In the genomic region with DNA sequence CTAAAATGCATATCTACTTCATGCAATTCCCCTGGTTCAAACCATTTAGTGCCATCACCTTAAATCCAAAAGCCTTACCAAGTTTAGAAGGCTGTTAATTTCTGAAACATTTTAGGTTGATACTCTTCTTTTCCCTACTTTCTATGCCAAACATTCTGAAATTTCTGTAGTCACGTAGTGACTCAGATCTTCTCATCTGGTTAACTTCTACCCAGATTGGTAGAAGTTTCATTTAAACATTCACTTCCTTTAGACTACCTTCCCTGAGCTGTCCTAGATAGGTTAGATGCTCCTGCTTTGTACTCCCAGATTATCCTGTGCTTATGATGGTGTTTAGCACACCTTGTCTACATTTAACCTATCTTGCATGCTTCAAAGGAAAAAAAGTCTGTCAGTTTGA, we compare ENCODE assay signal across 1 cellular context.
TF ChIP-seq lines count a peak whose summit lies in the region.

No MANE protein-coding gene starts in this region.

TF ChIP-seq in GM12891, 5 proteins besides CTCF, POLR2A, EP300 and RAD21:
- TF ChIP-seq POU2F2 (IDR thresholded peaks at IDR 0.05; ENCODE audit: low read depth, low read length) (no peak), SPI1 (IDR thresholded peaks at IDR 0.05; ENCODE audit: low read depth, low read length) (no peak), POLR2AphosphoS5 (IDR thresholded peaks at IDR 0.05; ENCODE audit: low read depth, low read length) (no peak), PAX5 (IDR thresholded peaks at IDR 0.05; ENCODE audit: insufficient read depth, low read length, severe bottlenecking) (no peak), TAF1 (IDR thresholded peaks at IDR 0.05; ENCODE audit: low read depth, low read length) (no peak)
